Comparison of ENCODE assay signal across 1 cellular context in the genomic region with DNA sequence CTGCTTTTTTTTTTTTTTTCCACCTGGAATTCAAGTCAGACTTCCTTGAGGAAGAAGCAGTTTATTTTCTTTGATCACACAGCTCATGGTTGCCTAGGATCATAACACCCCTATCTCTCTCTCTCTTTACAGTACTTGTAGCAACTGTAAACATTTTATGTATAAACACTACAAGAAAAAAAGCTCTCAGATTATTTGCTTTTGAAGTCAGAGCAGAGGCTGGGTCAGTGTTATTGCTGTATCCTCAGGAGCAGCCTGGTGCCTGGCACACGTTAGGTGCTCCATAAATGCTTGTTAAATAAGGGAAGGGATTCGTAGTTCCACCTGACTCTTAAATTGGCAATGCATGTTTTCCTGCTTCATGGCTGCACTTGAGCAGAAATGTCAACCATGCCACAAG.
TF ChIP-seq lines count a peak whose summit lies in the region.

No MANE protein-coding gene starts in this region.

TF ChIP-seq in HEK293, 187 proteins besides CTCF, POLR2A, EP300 and RAD21 (continued from another document):
- TF ChIP-seq, protein P1, sequence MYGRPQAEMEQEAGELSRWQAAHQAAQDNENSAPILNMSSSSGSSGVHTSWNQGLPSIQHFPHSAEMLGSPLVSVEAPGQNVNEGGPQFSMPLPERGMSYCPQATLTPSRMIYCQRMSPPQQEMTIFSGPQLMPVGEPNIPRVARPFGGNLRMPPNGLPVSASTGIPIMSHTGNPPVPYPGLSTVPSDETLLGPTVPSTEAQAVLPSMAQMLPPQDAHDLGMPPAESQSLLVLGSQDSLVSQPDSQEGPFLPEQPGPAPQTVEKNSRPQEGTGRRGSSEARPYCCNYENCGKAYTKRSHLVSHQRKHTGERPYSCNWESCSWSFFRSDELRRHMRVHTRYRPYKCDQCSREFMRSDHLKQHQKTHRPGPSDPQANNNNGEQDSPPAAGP (tag by site-specific recombination; IDR thresholded peaks at IDR 0.05) = no peak
- TF ChIP-seq ZNF660 (tag by site-specific recombination; IDR thresholded peaks at IDR 0.05) (no peak), ZNF792 (tag by site-specific recombination; IDR thresholded peaks at IDR 0.05) (0 out of 2 replicates have a peak, but pooled peaks have one; percentile 39)
